ENCODE assay signal across 8 cellular contexts in the genomic region with DNA sequence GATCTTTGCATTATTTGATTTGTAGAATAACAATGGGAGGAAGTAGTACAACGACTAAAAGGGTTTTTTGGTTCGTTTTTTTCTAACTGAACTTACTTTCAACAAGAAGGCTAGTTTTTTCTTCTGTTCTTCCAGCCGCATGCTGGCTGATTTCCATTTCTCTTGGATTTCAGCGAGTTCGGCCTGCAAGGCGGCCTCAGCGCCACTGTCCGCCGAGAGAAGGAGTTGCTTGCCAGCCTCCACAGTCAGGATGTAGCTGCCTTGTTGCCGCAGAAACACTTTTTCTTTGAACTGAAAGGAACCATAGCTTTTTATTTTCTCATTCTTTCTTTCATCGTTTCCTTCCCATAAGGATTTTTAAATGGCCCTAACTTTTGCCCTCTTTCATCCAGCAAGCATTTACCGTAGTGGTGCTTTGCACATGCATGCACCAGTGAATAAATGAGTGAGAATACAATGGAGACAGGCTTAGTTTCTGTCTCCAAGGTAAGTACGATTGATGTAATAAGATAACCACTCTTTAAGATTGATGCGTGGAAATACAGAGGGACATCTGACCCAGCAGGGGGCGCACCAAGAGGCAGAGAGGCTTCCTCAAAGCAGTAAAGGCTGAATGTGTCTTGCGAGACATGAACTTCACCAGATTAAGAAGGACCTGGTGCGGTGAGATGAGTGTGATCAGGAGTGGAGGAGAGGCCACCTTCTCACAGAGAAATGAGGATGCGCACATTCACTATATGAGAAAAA.
DNase-seq lines count a peak whose midpoint lies in the region; ATAC-seq and TF ChIP-seq lines count a peak whose summit lies in the region.

No MANE protein-coding gene starts in this region.

- no peaks in the 10 kb centered on the region for H3K27me3 ChIP-seq in HCT116 (ENCODE audit: insufficient read depth, low read length)

- peaks cover 19% of the 10 kb centered on the region for H3K36me3 Mint-ChIP-seq in activated CD8-positive, alpha-beta T cell treated with anti-CD3 and anti-CD28 coated beads for 36 hours (ENCODE audit: low read depth)

- H3K4me1 ChIP-seq in HCT116 (ENCODE audit: control insufficient read depth in 1 of 2, insufficient read depth in 2 of 2, low read length in 2 of 2) = no peaks in the 10 kb centered on the region

- H3K4me3 Mint-ChIP-seq in activated CD8-positive, alpha-beta T cell treated with anti-CD3 and anti-CD28 coated beads for 36 hours = no peak overlapping the region

- no peak overlapping the region for H3K9ac ChIP-seq in HCT116 (ENCODE audit: low read length)

- TF ChIP-seq POLR2A in HCT116 (IDR thresholded peaks at IDR 0.05; ENCODE audit: borderline replicate concordance, extremely low read depth, insufficient read depth, insufficient read length) = no peak

- peak; percentile 22; the same call in 1 of the 2 replicates for TF ChIP-seq RAD21 in HCT116 (IDR thresholded peaks at IDR 0.05; ENCODE audit: low read depth)

- RAD21 ChIA-PET in HCT116 (lab: Charles Lee; ENCODE audit: low non-redundant PET in 1 of 2, low total read pairs in 2 of 2, uncharacterized antibody in 2 of 2, unreplicated experiment in 2 of 2) = no interaction called here

- no peaks in the 10 kb centered on the region for H3K36me3 ChIP-seq in HCT116 (ENCODE audit: control insufficient read depth in 1 of 2, insufficient read depth in 2 of 2, low read length in 2 of 2)

- H3K27ac ChIP-seq in HCT116 (ENCODE audit: low read depth, low read length) = no peak overlapping the region

- no peaks in the 10 kb centered on the region for H3K4me1 Mint-ChIP-seq in activated CD8-positive, alpha-beta T cell treated with anti-CD3 and anti-CD28 coated beads for 36 hours (ENCODE audit: low read depth)

- H4K20me1 ChIP-seq in HCT116 (ENCODE audit: insufficient read depth) = no peaks in the 10 kb centered on the region

- TF ChIP-seq CTCF in AG04449 (IDR thresholded peaks at IDR 0.05; ENCODE audit: insufficient read depth, low read length, missing control alignments) (peak; percentile 36), HCT116 (IDR thresholded peaks at IDR 0.05 in 2 of 3, conservative IDR thresholded peaks at IDR 0.05 in 1 of 3; ENCODE audit: borderline replicate concordance in 1 of 3, insufficient read depth in 1 of 3, low read depth in 2 of 3, low read length in 2 of 3) (peak; percentile 19 to 70 (median 69); a peak in 5 of 6 replicates), GM13976 (IDR thresholded peaks at IDR 0.05; ENCODE audit: borderline replicate concordance, control extremely low read depth, extremely low read depth, insufficient read depth, missing control alignments) (no peak)
- TF ChIP-seq CTCF in activated CD8-positive, alpha-beta T cell treated with anti-CD3 and anti-CD28 coated beads for 36 hours (IDR thresholded peaks at IDR 0.05) = peak; percentile 72

- H3K4me2 ChIP-seq in HCT116 (ENCODE audit: low read length) = no peak overlapping the region

- no peaks in the 10 kb centered on the region for H3K9me3 ChIP-seq in HCT116 (ENCODE audit: control insufficient read depth in 1 of 2, insufficient read depth in 1 of 2, low read depth in 1 of 2, low read length in 2 of 2)

- DNase-seq in AG04449 (ENCODE audit: low read depth, low spot score) (no peak), HCT116 (ENCODE audit: low read depth, low spot score) (peak; percentile 13), foreskin melanocyte (peak; percentile 23), GM13976 (ENCODE audit: low spot score) (no peak), cerebellum (ENCODE audit: low spot score) (no peak)
- DNase-seq in activated CD8-positive, alpha-beta T cell treated with anti-CD3 and anti-CD28 coated beads for 36 hours = peak; percentile 69
- peak; percentile 17 to 44 (median 31) for DNase-seq in stimulated activated CD4-positive, alpha-beta T cell treated with anti-CD3 and anti-CD28 coated beads, Interleukin-12 subunit alpha, Interleukin-12 subunit beta, amount 100 ng/mL, for 48 hours (ENCODE audit: low read depth in 2 of 3, low spot score in 1 of 3)

- H3K9me2 ChIP-seq in HCT116 (ENCODE audit: insufficient read depth) = no peaks in the 10 kb centered on the region

- in situ Hi-C loops in GM13976 (cut with MboI; ENCODE audit: low sequenced_read_pairs, unreplicated experiment) = no loop called here

- no peak overlapping the region for H3K27ac Mint-ChIP-seq in activated CD8-positive, alpha-beta T cell treated with anti-CD3 and anti-CD28 coated beads for 36 hours

- H3K27me3 Mint-ChIP-seq in activated CD8-positive, alpha-beta T cell treated with anti-CD3 and anti-CD28 coated beads for 36 hours = no peaks in the 10 kb centered on the region

- peak; percentile 78 for ATAC-seq in HCT116
- ATAC-seq in activated CD8-positive, alpha-beta T cell treated with anti-CD3 and anti-CD28 coated beads for 36 hours = peak; percentile 58
- no peak for ATAC-seq in HG02763 (IDR thresholded peaks at IDR 0.05; ENCODE audit: unreplicated experiment)

- CTCF ChIA-PET in AG04449 (lab: Yijun Ruan, JAX) (interaction anchor here (0.7 to 2.2 kb wide), 6 partner anchors 12 to 64 kb away, joined by 3 to 8 read pairs (median 4); no protein-coding TSS in a partner anchor), HCT116 (lab: Charles Lee) (interaction anchor here (0.8 kb wide), 1 partner anchor 252 kb away, joined by 3 read pairs; no protein-coding TSS in a partner anchor)
- CTCF ChIA-PET in activated CD8-positive, alpha-beta T cell treated with anti-CD3 and anti-CD28 coated beads for 36 hours (lab: Charles Lee) = interaction anchor here (0.6 to 1.6 kb wide), 12 partner anchors 8 to 95 kb away, joined by 3 to 6 read pairs (median 4); no protein-coding TSS in a partner anchor

- H3K9me3 Mint-ChIP-seq in activated CD8-positive, alpha-beta T cell treated with anti-CD3 and anti-CD28 coated beads for 36 hours = no peaks in the 10 kb centered on the region

- H3K79me2 ChIP-seq in HCT116 (ENCODE audit: insufficient read depth, low read length) = no peaks in the 10 kb centered on the region

- no TSS peak for BruUV-seq in HCT116 (replicated peaks; lab: Mats Ljungman, UMichigan)

- no peak overlapping the region for H3K4me3 ChIP-seq in AG04449 (ENCODE audit: low read depth, low read length)
- no peak overlapping the region for H3K4me3 ChIP-seq in HCT116 (replicated peaks in 1 of 2; ENCODE audit: low read depth in 1 of 2, low read length in 2 of 2)

- no peak overlapping the region for H2AFZ ChIP-seq in HCT116 (ENCODE audit: low read depth, low read length, poor library complexity, severe bottlenecking)

- intact Hi-C loops in HCT116 (cut with micrococcal nuclease) = loop anchor here (2.0 kb wide), 1 partner anchor 151 kb away; no protein-coding TSS in a partner anchor
- intact Hi-C loops in activated CD8-positive, alpha-beta T cell treated with anti-CD3 and anti-CD28 coated beads for 36 hours (cut with micrococcal nuclease) = no loop called here

- POLR2A ChIA-PET in AG04449 (lab: Yijun Ruan, JAX) = no interaction called here
- POLR2A ChIA-PET in HCT116 (lab: Charles Lee) = interaction anchor here (1.3 kb wide), 1 partner anchor 12 kb away, joined by 4 read pairs; no protein-coding TSS in a partner anchor
- POLR2A ChIA-PET in activated CD8-positive, alpha-beta T cell treated with anti-CD3 and anti-CD28 coated beads for 36 hours (lab: Charles Lee) = no interaction called here

TF ChIP-seq in HCT116, 20 proteins besides CTCF, POLR2A, EP300 and RAD21:
- TF ChIP-seq SP1 (IDR thresholded peaks at IDR 0.05; ENCODE audit: low read depth) = no peak
- TF ChIP-seq YY1 (IDR thresholded peaks at IDR 0.05; ENCODE audit: extremely low read depth, insufficient replicate concordance, low read depth, low read length) = no peak
- TF ChIP-seq, protein P1, sequence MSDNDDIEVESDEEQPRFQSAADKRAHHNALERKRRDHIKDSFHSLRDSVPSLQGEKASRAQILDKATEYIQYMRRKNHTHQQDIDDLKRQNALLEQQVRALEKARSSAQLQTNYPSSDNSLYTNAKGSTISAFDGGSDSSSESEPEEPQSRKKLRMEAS (IDR thresholded peaks at IDR 0.05) = no peak
- no peak for TF ChIP-seq CEBPB (IDR thresholded peaks at IDR 0.05; ENCODE audit: low read depth)
- TF ChIP-seq SRF (IDR thresholded peaks at IDR 0.05; ENCODE audit: low read depth) = no peak
- TF ChIP-seq EGR1 (IDR thresholded peaks at IDR 0.05; ENCODE audit: low read depth) = no peak
- no peak for TF ChIP-seq CBX3 (IDR thresholded peaks at IDR 0.05; ENCODE audit: low read depth)
- TF ChIP-seq ELF1 (IDR thresholded peaks at IDR 0.05; ENCODE audit: borderline replicate concordance, low read depth) = no peak
- no peak for TF ChIP-seq TCF7L2 (IDR thresholded peaks at IDR 0.05; ENCODE audit: borderline replicate concordance, extremely low read depth, insufficient read depth, insufficient read length)
- TF ChIP-seq POLR2AphosphoS5 (IDR thresholded peaks at IDR 0.05; ENCODE audit: low read depth, low read length) = no peak
- TF ChIP-seq, protein P2, sequence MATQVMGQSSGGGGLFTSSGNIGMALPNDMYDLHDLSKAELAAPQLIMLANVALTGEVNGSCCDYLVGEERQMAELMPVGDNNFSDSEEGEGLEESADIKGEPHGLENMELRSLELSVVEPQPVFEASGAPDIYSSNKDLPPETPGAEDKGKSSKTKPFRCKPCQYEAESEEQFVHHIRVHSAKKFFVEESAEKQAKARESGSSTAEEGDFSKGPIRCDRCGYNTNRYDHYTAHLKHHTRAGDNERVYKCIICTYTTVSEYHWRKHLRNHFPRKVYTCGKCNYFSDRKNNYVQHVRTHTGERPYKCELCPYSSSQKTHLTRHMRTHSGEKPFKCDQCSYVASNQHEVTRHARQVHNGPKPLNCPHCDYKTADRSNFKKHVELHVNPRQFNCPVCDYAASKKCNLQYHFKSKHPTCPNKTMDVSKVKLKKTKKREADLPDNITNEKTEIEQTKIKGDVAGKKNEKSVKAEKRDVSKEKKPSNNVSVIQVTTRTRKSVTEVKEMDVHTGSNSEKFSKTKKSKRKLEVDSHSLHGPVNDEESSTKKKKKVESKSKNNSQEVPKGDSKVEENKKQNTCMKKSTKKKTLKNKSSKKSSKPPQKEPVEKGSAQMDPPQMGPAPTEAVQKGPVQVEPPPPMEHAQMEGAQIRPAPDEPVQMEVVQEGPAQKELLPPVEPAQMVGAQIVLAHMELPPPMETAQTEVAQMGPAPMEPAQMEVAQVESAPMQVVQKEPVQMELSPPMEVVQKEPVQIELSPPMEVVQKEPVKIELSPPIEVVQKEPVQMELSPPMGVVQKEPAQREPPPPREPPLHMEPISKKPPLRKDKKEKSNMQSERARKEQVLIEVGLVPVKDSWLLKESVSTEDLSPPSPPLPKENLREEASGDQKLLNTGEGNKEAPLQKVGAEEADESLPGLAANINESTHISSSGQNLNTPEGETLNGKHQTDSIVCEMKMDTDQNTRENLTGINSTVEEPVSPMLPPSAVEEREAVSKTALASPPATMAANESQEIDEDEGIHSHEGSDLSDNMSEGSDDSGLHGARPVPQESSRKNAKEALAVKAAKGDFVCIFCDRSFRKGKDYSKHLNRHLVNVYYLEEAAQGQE (IDR thresholded peaks at IDR 0.05; ENCODE audit: low read depth) = no peak
- TF ChIP-seq, protein P3, sequence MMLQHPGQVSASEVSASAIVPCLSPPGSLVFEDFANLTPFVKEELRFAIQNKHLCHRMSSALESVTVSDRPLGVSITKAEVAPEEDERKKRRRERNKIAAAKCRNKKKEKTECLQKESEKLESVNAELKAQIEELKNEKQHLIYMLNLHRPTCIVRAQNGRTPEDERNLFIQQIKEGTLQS (IDR thresholded peaks at IDR 0.05) = no peak
TF ChIP-seq in HCT116: peak in this region for 0.

Comparison
In these comparisons a context has a peak if more than half of its experiments do, and no peak if none do; other contexts are left out.
1. DNase-seq: peak in HCT116 (single experiment), activated CD8-positive, alpha-beta T cell treated with anti-CD3 and anti-CD28 coated beads for 36 hours (single experiment), foreskin melanocyte (single experiment) and stimulated activated CD4-positive, alpha-beta T cell treated with anti-CD3 and anti-CD28 coated beads, Interleukin-12 subunit alpha, Interleukin-12 subunit beta, amount 100 ng/mL, for 48 hours (3 of 3); none in AG04449 (single experiment), GM13976 (single experiment) and cerebellum (single experiment).